17 cellular contexts compared by ENCODE assay signal in genomic region chr4:25937801-25938200, GRCh38. TPM values are rescaled to one million over a fixed set of nuclear protein-coding genes. Genes with fewer than 3 reads are reported as not detected.
DNase-seq lines count a peak whose midpoint lies in the region; ATAC-seq and TF ChIP-seq lines count a peak whose summit lies in the region.
"Had no signal": no experiment of that assay in that cellular context is flagged by ENCODE, and none has a peak within 500 bp of the region (broad histone marks: within the 10 kb centered on the region; RNA-seq: fewer than 3 reads in every experiment).

No MANE protein-coding gene starts in this region.

- no peaks in the 10 kb centered on the region for H3K9me3 ChIP-seq in MM.1S (replicated peaks; ENCODE audit: insufficient read depth, low read length)
- no peaks in the 10 kb centered on the region for H3K9me3 ChIP-seq in parathyroid adenoma (ENCODE audit: control insufficient read depth, low read length)
- H3K9me3 ChIP-seq: spleen had no signal

- peaks cover 4% of the 10 kb centered on the region for H3K9me3 Mint-ChIP-seq in activated CD4-positive, alpha-beta T cell treated with anti-CD3 and anti-CD28 coated beads for 36 hours (ENCODE audit: low read depth)
- H3K9me3 Mint-ChIP-seq: activated B cell treated with CpG ODN at 0.5 μM for 24 hours had no signal

- no peak for ATAC-seq in activated CD4-positive, alpha-beta T cell treated with anti-CD3 and anti-CD28 coated beads for 36 hours
- ATAC-seq in GM21360 (IDR thresholded peaks at IDR 0.05; ENCODE audit: unreplicated experiment), result no peak

- H3K79me2 ChIP-seq in MM.1S (ENCODE audit: low read length), result no peaks in the 10 kb centered on the region
- no peaks in the 10 kb centered on the region for H3K79me2 ChIP-seq in parathyroid adenoma

- peak overlapping the region; percentile 12 for H3K4me3 Mint-ChIP-seq in activated CD4-positive, alpha-beta T cell treated with anti-CD3 and anti-CD28 coated beads for 36 hours

- H3K9me2 ChIP-seq in MM.1S (replicated peaks; ENCODE audit: insufficient read depth, low read length), result no peaks in the 10 kb centered on the region

- H3K27me3 ChIP-seq in MM.1S (replicated peaks; ENCODE audit: insufficient read depth, low read length), result no peaks in the 10 kb centered on the region
- H3K27me3 ChIP-seq in parathyroid adenoma (ENCODE audit: control insufficient read depth, insufficient read depth, low read length), result no peaks in the 10 kb centered on the region
- H3K27me3 ChIP-seq: spleen had no signal

- peak overlapping the region; percentile 36; the same call in 1 of the 2 replicates for H2AFZ ChIP-seq in MM.1S (ENCODE audit: low read length)
- peak overlapping the region; percentile 8 for H2AFZ ChIP-seq in parathyroid adenoma

- peaks cover 5% of the 10 kb centered on the region for H3K36me3 Mint-ChIP-seq in activated CD4-positive, alpha-beta T cell treated with anti-CD3 and anti-CD28 coated beads for 36 hours (ENCODE audit: low read depth)

- H3F3A ChIP-seq in MM.1S (ENCODE audit: insufficient read depth, low read length), result peaks cover 6% of the 10 kb centered on the region

- intact Hi-C loops in activated CD4-positive, alpha-beta T cell treated with anti-CD3 and anti-CD28 coated beads for 36 hours (cut with DNase I, micrococcal nuclease), result loop anchor here (1.0 to 10.0 kb wide), 8 partner anchors 24 to 1067 kb away; partner anchors contain the start of genes SEL1L3 (in 1 of the 2) and SMIM20 (in 1 of the 2)

- H3K4me3 ChIP-seq in MM.1S (ENCODE audit: low read length), result no peak overlapping the region
- no peak overlapping the region for H3K4me3 ChIP-seq in cardiac fibroblast (replicated peaks in 1 of 2; ENCODE audit: low read depth in 2 of 2, low read length in 2 of 2)
- no peak overlapping the region for H3K4me3 ChIP-seq in parathyroid adenoma (ENCODE audit: low read depth, low read length)
- H3K4me3 ChIP-seq: spleen had no signal

- H4K20me1 ChIP-seq in MM.1S (ENCODE audit: insufficient read depth, low read length), result no peaks in the 10 kb centered on the region

- H3K27ac ChIP-seq in MM.1S (ENCODE audit: low read length) (no peak overlapping the region), parathyroid adenoma (no peak overlapping the region)
- H3K27ac ChIP-seq: 22Rv1, RWPE1 had no signal

- H3K27me3 Mint-ChIP-seq in activated CD4-positive, alpha-beta T cell treated with anti-CD3 and anti-CD28 coated beads for 36 hours, result peaks cover 18% of the 10 kb centered on the region

- H3K36me3 ChIP-seq in MM.1S (replicated peaks; ENCODE audit: insufficient read depth, low read length) (no peaks in the 10 kb centered on the region), parathyroid adenoma (ENCODE audit: control insufficient read depth, insufficient read depth, low read length) (no peaks in the 10 kb centered on the region)
- H3K36me3 ChIP-seq: spleen had no signal

- DNase-seq in activated CD4-positive, alpha-beta T cell treated with anti-CD3 and anti-CD28 coated beads for 36 hours, result no peak
- no peak for DNase-seq in activated CD4-positive, alpha-beta T cell treated with anti-CD3 and anti-CD28 coated beads for 1 hour
- DNase-seq in MM.1S (peak; percentile 55), cardiac fibroblast (ENCODE audit: low read depth in 2 of 2) (peak; percentile 67 to 72), DMS 273 treated with DMSO at 0.1 percent for 48 hours (lab: John Stamatoyannopoulos, UW) (no peak), NOMO-1 (lab: John Stamatoyannopoulos, UW; ENCODE audit: unreplicated experiment in 2 of 2) (no peak)
- DNase-seq: activated B cell treated with CpG ODN at 0.5 μM for 24 hours; DMS79 treated with DMSO at 0.1 percent for 48 hours; effector CD4-positive, alpha-beta T cell; GOT3; Karpas-422; NCI-H2171; spleen had no signal

- POLR2A ChIA-PET in activated CD4-positive, alpha-beta T cell treated with anti-CD3 and anti-CD28 coated beads for 36 hours (lab: Charles Lee), result no interaction called here

- CTCF ChIA-PET in activated CD4-positive, alpha-beta T cell treated with anti-CD3 and anti-CD28 coated beads for 36 hours (lab: Charles Lee), result interaction anchor here (1.6 to 2.1 kb wide), 2 partner anchors 48 to 50 kb away, joined by 6 to 7 read pairs; no protein-coding TSS in a partner anchor

- H3K4me1 Mint-ChIP-seq in activated CD4-positive, alpha-beta T cell treated with anti-CD3 and anti-CD28 coated beads for 36 hours, result peaks cover 22% of the 10 kb centered on the region

- TF ChIP-seq CTCF in MM.1S (IDR thresholded peaks at IDR 0.05; ENCODE audit: low read length) (no peak), cardiac fibroblast (IDR thresholded peaks at IDR 0.05; ENCODE audit: low read depth, low read length) (no peak), parathyroid adenoma (IDR thresholded peaks at IDR 0.05) (no peak)

- peak overlapping the region; percentile 72 for H3K27ac Mint-ChIP-seq in activated CD4-positive, alpha-beta T cell treated with anti-CD3 and anti-CD28 coated beads for 36 hours
- H3K27ac Mint-ChIP-seq: activated B cell treated with CpG ODN at 0.5 μM for 24 hours had no signal

- H3K9ac ChIP-seq in MM.1S (ENCODE audit: low read length) (no peak overlapping the region), parathyroid adenoma (no peak overlapping the region)

- peak overlapping the region; percentile 51 for H3K4me2 ChIP-seq in MM.1S (ENCODE audit: low read depth, low read length)
- H3K4me2 ChIP-seq in parathyroid adenoma (ENCODE audit: low read length), result no peak overlapping the region

- H3K4me1 ChIP-seq in MM.1S (ENCODE audit: low read length) (peaks cover 10% of the 10 kb centered on the region; the same call in 1 of the 2 replicates), parathyroid adenoma (no peaks in the 10 kb centered on the region)

RNA-seq across cellular contexts. Expression of gene SMIM20, which starts 23.8 kb away (rescaled TPM):
- total RNA-seq in activated CD4-positive, alpha-beta T cell treated with anti-CD3 and anti-CD28 coated beads for 36 hours, result 10 to 100 TPM; 15.6 to 23.0 TPM

Comparison
In these comparisons a context has a peak if more than half of its experiments do, and no peak if none do; other contexts are left out.
1. DNase-seq: peak in MM.1S (single experiment) and cardiac fibroblast (2 of 2); none in activated CD4-positive, alpha-beta T cell treated with anti-CD3 and anti-CD28 coated beads for 36 hours (single experiment), activated CD4-positive, alpha-beta T cell treated with anti-CD3 and anti-CD28 coated beads for 1 hour (single experiment), DMS 273 treated with DMSO at 0.1 percent for 48 hours (single experiment) and NOMO-1 (0 of 2).